ENCODE assay signal across 18 cellular contexts in genomic region chr12:85779768-85780167, GRCh38. TPM values are rescaled to one million over a fixed set of nuclear protein-coding genes. Genes with fewer than 3 reads are reported as not detected.
DNase-seq lines count a peak whose midpoint lies in the region; TF ChIP-seq lines count a peak whose summit lies in the region.
"Had no signal": no experiment of that assay in that cellular context is flagged by ENCODE, and none has a peak within 500 bp of the region (broad histone marks: within the 10 kb centered on the region; RNA-seq: fewer than 3 reads in every experiment).

No MANE protein-coding gene starts in this region.

- TF ChIP-seq EP300 in tibial nerve (IDR thresholded peaks at IDR 0.05): no peak

- no peaks in the 10 kb centered on the region for H3K9me3 Mint-ChIP-seq in neural progenitor cell
- no peaks in the 10 kb centered on the region for H3K9me3 Mint-ChIP-seq in activated naive CD8-positive, alpha-beta T cell treated with anti-CD3 and anti-CD28 coated beads for 36 hours
- H3K9me3 Mint-ChIP-seq: activated naive CD4-positive, alpha-beta T cell treated with anti-CD3 and anti-CD28 coated beads, Interleukin-2, amount 50 U/mL, for 24 hours; type B pancreatic cell had no signal

- H4K20me1 ChIP-seq in Loucy (ENCODE audit: insufficient read depth, low read length, poor library complexity, severe bottlenecking) (no peaks in the 10 kb centered on the region), neural progenitor cell (ENCODE audit: low read depth) (no peaks in the 10 kb centered on the region)

- H3K4me3 ChIP-seq in Loucy (ENCODE audit: low read length, poor library complexity, severe bottlenecking): no peak overlapping the region
- H3K4me3 ChIP-seq in neural progenitor cell: no peak overlapping the region
- H3K4me3 ChIP-seq in tibial nerve: no peak overlapping the region

- H3K4me2 ChIP-seq in Loucy (ENCODE audit: low read depth, low read length, poor library complexity, severe bottlenecking) (peak overlapping the region; percentile 13), neural progenitor cell (no peak overlapping the region)
- H3K4me2 ChIP-seq: KMS-11 had no signal

- no peaks in the 10 kb centered on the region for H3K9me2 ChIP-seq in Loucy (replicated peaks; ENCODE audit: low read depth, low read length)

- H3K9me3 ChIP-seq in Loucy (ENCODE audit: insufficient read depth, low read depth, low read length) (no peaks in the 10 kb centered on the region), neural progenitor cell (ENCODE audit: low read depth) (no peaks in the 10 kb centered on the region), tibial nerve (no peaks in the 10 kb centered on the region)
- H3K9me3 ChIP-seq: BE2C had no signal

- TF ChIP-seq CTCF in Loucy (conservative IDR thresholded peaks at IDR 0.05; ENCODE audit: low read length) (no peak), neural progenitor cell (IDR thresholded peaks at IDR 0.05) (no peak), tibial nerve (IDR thresholded peaks at IDR 0.05) (no peak)

- 62 to 64% methylated on average over 2 of the region's 2 CpGs for WGBS in tibial nerve, 2 donors

- H3K27me3 Mint-ChIP-seq in neural progenitor cell (ENCODE audit: insufficient read depth, low read depth): no peaks in the 10 kb centered on the region
- H3K27me3 Mint-ChIP-seq in activated naive CD8-positive, alpha-beta T cell treated with anti-CD3 and anti-CD28 coated beads for 36 hours: no peaks in the 10 kb centered on the region
- H3K27me3 Mint-ChIP-seq: activated naive CD4-positive, alpha-beta T cell treated with anti-CD3 and anti-CD28 coated beads, Interleukin-2, amount 50 U/mL, for 24 hours; effector memory CD8-positive, alpha-beta T cell; natural killer cell treated with Interleukin-12 subunit alpha and Interleukin-12 subunit beta and Interleukin-15 and Interleukin-18, amount 100 ng/mL, for 72 hours; type B pancreatic cell had no signal

- H3K36me3 ChIP-seq in Loucy (ENCODE audit: insufficient read depth, low read length) (no peaks in the 10 kb centered on the region), neural progenitor cell (no peaks in the 10 kb centered on the region), tibial nerve (no peaks in the 10 kb centered on the region)
- H3K36me3 ChIP-seq: BE2C had no signal

- no peaks in the 10 kb centered on the region for H3K27me3 ChIP-seq in Loucy (ENCODE audit: insufficient read depth, low read length, poor library complexity, severe bottlenecking)
- H3K27me3 ChIP-seq in neural progenitor cell: no peaks in the 10 kb centered on the region
- H3K27me3 ChIP-seq in tibial nerve: no peaks in the 10 kb centered on the region

- DNase-seq in NCI-H2029 (lab: John Stamatoyannopoulos, UW) (peak; percentile 75), NCI-H774 (lab: John Stamatoyannopoulos, UW) (peak; percentile 64), neural progenitor cell (ENCODE audit: low spot score) (no peak), caudate nucleus (lab: John Stamatoyannopoulos, UW) (no peak), tibial nerve (ENCODE audit: low spot score in 2 of 2) (no peak)
- DNase-seq in activated naive CD8-positive, alpha-beta T cell treated with anti-CD3 and anti-CD28 coated beads for 36 hours: no peak
- DNase-seq: activated CD4-positive, CD25-positive, alpha-beta regulatory T cell treated with anti-CD3 and anti-CD28 coated beads, Interleukin-2, amount 50 U/mL, for 72 hours; BE2C; effector memory CD8-positive, alpha-beta T cell; stimulated activated CD4-positive, alpha-beta T cell treated with anti-CD3 and anti-CD28 coated beads, Interleukin-1b, Interleukin-23, amount 100 ng/mL, for 48 hours; stimulated activated naive CD4-positive, alpha-beta T cell treated with Interleukin-2 at 50 U/mL for 16 hours had no signal

- H3K27ac Mint-ChIP-seq in neural progenitor cell: no peak overlapping the region
- H3K27ac Mint-ChIP-seq in activated naive CD8-positive, alpha-beta T cell treated with anti-CD3 and anti-CD28 coated beads for 36 hours: no peak overlapping the region
- H3K27ac Mint-ChIP-seq: activated naive CD4-positive, alpha-beta T cell treated with anti-CD3 and anti-CD28 coated beads, Interleukin-2, amount 50 U/mL, for 24 hours; effector memory CD8-positive, alpha-beta T cell; natural killer cell treated with Interleukin-12 subunit alpha and Interleukin-12 subunit beta and Interleukin-15 and Interleukin-18, amount 100 ng/mL, for 72 hours; type B pancreatic cell had no signal

- no peak overlapping the region for H3K4me3 Mint-ChIP-seq in neural progenitor cell
- H3K4me3 Mint-ChIP-seq in activated naive CD8-positive, alpha-beta T cell treated with anti-CD3 and anti-CD28 coated beads for 36 hours: no peak overlapping the region
- H3K4me3 Mint-ChIP-seq: activated naive CD4-positive, alpha-beta T cell treated with anti-CD3 and anti-CD28 coated beads, Interleukin-2, amount 50 U/mL, for 24 hours; effector memory CD8-positive, alpha-beta T cell; natural killer cell treated with Interleukin-12 subunit alpha and Interleukin-12 subunit beta and Interleukin-15 and Interleukin-18, amount 100 ng/mL, for 72 hours; type B pancreatic cell had no signal

- peaks cover 10% of the 10 kb centered on the region for H3K4me1 Mint-ChIP-seq in neural progenitor cell
- H3K4me1 Mint-ChIP-seq in activated naive CD8-positive, alpha-beta T cell treated with anti-CD3 and anti-CD28 coated beads for 36 hours: no peaks in the 10 kb centered on the region
- H3K4me1 Mint-ChIP-seq: activated naive CD4-positive, alpha-beta T cell treated with anti-CD3 and anti-CD28 coated beads, Interleukin-2, amount 50 U/mL, for 24 hours had no signal

- no peak overlapping the region for H3K27ac ChIP-seq in neural progenitor cell
- no peak overlapping the region for H3K27ac ChIP-seq in caudate nucleus (ENCODE audit: low read depth, low read length)
- no peak overlapping the region for H3K27ac ChIP-seq in tibial nerve
- H3K27ac ChIP-seq: KMS-11, RWPE1 had no signal

- H2AFZ ChIP-seq in Loucy (ENCODE audit: low read length) (0 out of 2 replicates have a peak overlapping the region, but pooled peaks have one; percentile 37), neural progenitor cell (replicated peaks) (peak overlapping the region; percentile 32)

- H3K36me3 Mint-ChIP-seq in neural progenitor cell: no peaks in the 10 kb centered on the region
- no peaks in the 10 kb centered on the region for H3K36me3 Mint-ChIP-seq in activated naive CD8-positive, alpha-beta T cell treated with anti-CD3 and anti-CD28 coated beads for 36 hours
- H3K36me3 Mint-ChIP-seq: activated naive CD4-positive, alpha-beta T cell treated with anti-CD3 and anti-CD28 coated beads, Interleukin-2, amount 50 U/mL, for 24 hours; natural killer cell treated with Interleukin-12 subunit alpha and Interleukin-12 subunit beta and Interleukin-15 and Interleukin-18, amount 100 ng/mL, for 72 hours; type B pancreatic cell had no signal

- H3K79me2 ChIP-seq in Loucy (ENCODE audit: insufficient read depth, low read length) (no peaks in the 10 kb centered on the region), neural progenitor cell (ENCODE audit: low read depth) (no peaks in the 10 kb centered on the region)

- H3F3A ChIP-seq in Loucy (ENCODE audit: low read depth) (no peaks in the 10 kb centered on the region), neural progenitor cell (ENCODE audit: low read depth) (no peaks in the 10 kb centered on the region)

- no peak for TF ChIP-seq POLR2A in tibial nerve (IDR thresholded peaks at IDR 0.05)

- H3K9ac ChIP-seq in Loucy (ENCODE audit: low read depth, low read length, poor library complexity, severe bottlenecking): no peak overlapping the region
- H3K9ac ChIP-seq in neural progenitor cell: no peak overlapping the region
- H3K9ac ChIP-seq: KMS-11 had no signal

- H3K4me1 ChIP-seq in Loucy (ENCODE audit: insufficient read depth, low read length, poor library complexity, severe bottlenecking): peaks cover 18% of the 10 kb centered on the region
- H3K4me1 ChIP-seq in neural progenitor cell: peaks cover 26% of the 10 kb centered on the region
- no peaks in the 10 kb centered on the region for H3K4me1 ChIP-seq in tibial nerve
- H3K4me1 ChIP-seq: BE2C had no signal

RNA-seq across cellular contexts. Expression of gene RASSF9, which starts 56.4 kb away (rescaled TPM):
- total RNA-seq in neural progenitor cell (ENCODE audit: low replicate concordance) (0.06 TPM in 1 of 2 replicates, not detected in the other), tibial nerve (1 to 10 TPM; 2.4 to 3.6 (median 3.2) TPM)
- not detected for total RNA-seq in activated naive CD8-positive, alpha-beta T cell treated with anti-CD3 and anti-CD28 coated beads for 36 hours
- total RNA-seq: activated CD8-positive, alpha-beta memory T cell treated with anti-CD3 and anti-CD28 coated beads for 36 hours; natural killer cell treated with Interleukin-12 subunit alpha and Interleukin-12 subunit beta and Interleukin-15 and Interleukin-18, amount 100 ng/mL, for 72 hours had no signal

Comparison
In these comparisons a context has a peak if more than half of its experiments do, and no peak if none do; other contexts are left out.
1. DNase-seq: peak in NCI-H2029 (single experiment) and NCI-H774 (single experiment); none in neural progenitor cell (single experiment), caudate nucleus (0 of 61), tibial nerve (0 of 2) and activated naive CD8-positive, alpha-beta T cell treated with anti-CD3 and anti-CD28 coated beads for 36 hours (single experiment).